Comparison of ENCODE assay signal across 33 cellular contexts in genomic region chr1:156942576-156942975, GRCh38. TPM values are rescaled to one million over a fixed set of nuclear protein-coding genes. Genes with fewer than 3 reads are reported as not detected.
"Had no signal": no experiment of that assay in that cellular context is flagged by ENCODE, and none has a peak within 500 bp of the region (broad histone marks: within the 10 kb centered on the region; RNA-seq: fewer than 3 reads in every experiment).

No MANE protein-coding gene starts in this region.

- H3K4me1 Mint-ChIP-seq: activated T-helper 17 cell treated with anti-CD3 and anti-CD28 coated beads, Interleukin-2, amount 50 U/mL, for 72 hours had no signal

- ATAC-seq: activated naive CD4-positive, alpha-beta T cell treated with anti-CD3 and anti-CD28 coated beads, Interleukin-2, amount 50 U/mL, for 72 hours; activated T-cell treated with anti-CD3 and anti-CD28 coated beads, Interleukin-2, amount 50 U/mL, for 72 hours; activated T-helper 17 cell treated with anti-CD3 and anti-CD28 coated beads, Interleukin-2, amount 50 U/mL, for 72 hours; body of pancreas; PC-3 had no signal

- H3K4me3 Mint-ChIP-seq: activated CD4-positive, alpha-beta memory T cell treated with anti-CD3 and anti-CD28 coated beads for 36 hours; activated naive CD4-positive, alpha-beta T cell treated with anti-CD3 and anti-CD28 coated beads for 36 hours; activated T-cell treated with anti-CD3 and anti-CD28 coated beads, Interleukin-2, amount 50 U/mL, for 72 hours; activated T-helper 17 cell treated with anti-CD3 and anti-CD28 coated beads, Interleukin-2, amount 50 U/mL, for 72 hours; T-helper 1 cell treated with Interleukin-12 subunit alpha and Interleukin-12 subunit beta and Interleukin-4 antibody, amounts not matched to agents 30 μg/mL and 1 μg/mL, for 36 hours; T-helper 2 cell treated with Interferon-gamma antibody and Interleukin-4, amounts not matched to agents 5 μg/mL and 100 μg/mL, for 36 hours had no signal

- H3K27me3 Mint-ChIP-seq: activated CD4-positive, alpha-beta memory T cell treated with anti-CD3 and anti-CD28 coated beads for 36 hours; activated T-helper 17 cell treated with anti-CD3 and anti-CD28 coated beads, Interleukin-2, amount 50 U/mL, for 72 hours had no signal

- H3K9me3 ChIP-seq: adrenal gland, body of pancreas, breast epithelium, MG63, Peyer's patch, SJSA1, SK-N-SH had no signal

- H3K4me2 ChIP-seq: SK-N-SH had no signal

- H3K4me1 ChIP-seq: adrenal gland, body of pancreas, breast epithelium, Peyer's patch, SJSA1 had no signal

- H3K27me3 ChIP-seq: adrenal gland, body of pancreas, breast epithelium, MG63, Peyer's patch, SJSA1 had no signal

- H3K4me3 ChIP-seq: adrenal gland, body of pancreas, breast epithelium, MG63, Peyer's patch, SJSA1 had no signal

- H3K27ac ChIP-seq: adrenal gland, body of pancreas, breast epithelium, Peyer's patch, SJSA1 had no signal

- DNase-seq: activated CD4-positive, alpha-beta memory T cell treated with anti-CD3 and anti-CD28 coated beads for 36 hours; activated CD4-positive, alpha-beta T cell treated with anti-CD3 and anti-CD28 coated beads, Interleukin-2, amount 50 U/mL, for 1 hour; activated CD8-positive, alpha-beta memory T cell treated with anti-CD3 and anti-CD28 coated beads, Interleukin-2, amount 50 U/mL, for 4 hours; activated gamma-delta T cell treated with Interleukin-2 at 50 U/mL for 16 hours; activated naive CD4-positive, alpha-beta T cell treated with anti-CD3 and anti-CD28 coated beads for 36 hours; activated T-cell treated with anti-CD3 and anti-CD28 coated beads for 4 hours; activated T-cell treated with anti-CD3 and anti-CD28 coated beads, Interleukin-2, amount 50 U/mL, for 72 hours; body of pancreas; cerebellar nuclear complex; Kasumi-1; KG1; MG63; NCI-H1048; NCI-H1105 treated with DMSO at 0.1 percent for 48 hours; NCI-H1436; NCI-H1694; NCI-H1930; NCI-H2081 treated with DMSO at 0.1 percent for 48 hours; NCI-H345; NCI-H524 treated with DMSO at 0.1 percent for 48 hours; PC-3; RPMI8226; SHP77 treated with DMSO at 0.1 percent for 48 hours; SK-N-SH had no signal

- H3K9me3 Mint-ChIP-seq: activated CD4-positive, alpha-beta memory T cell treated with anti-CD3 and anti-CD28 coated beads for 36 hours; activated naive CD4-positive, alpha-beta T cell treated with anti-CD3 and anti-CD28 coated beads for 36 hours; activated naive CD4-positive, alpha-beta T cell treated with anti-CD3 and anti-CD28 coated beads, Interleukin-2, amount 50 U/mL, for 72 hours; activated T-cell treated with anti-CD3 and anti-CD28 coated beads, Interleukin-2, amount 50 U/mL, for 72 hours; activated T-helper 17 cell treated with anti-CD3 and anti-CD28 coated beads, Interleukin-2, amount 50 U/mL, for 72 hours; T-helper 1 cell treated with Interleukin-12 subunit alpha and Interleukin-12 subunit beta and Interleukin-4 antibody, amounts not matched to agents 30 μg/mL and 1 μg/mL, for 36 hours; T-helper 2 cell treated with Interferon-gamma antibody and Interleukin-4, amounts not matched to agents 5 μg/mL and 100 μg/mL, for 36 hours had no signal

- H3K27ac Mint-ChIP-seq: activated CD4-positive, alpha-beta memory T cell treated with anti-CD3 and anti-CD28 coated beads for 36 hours; activated naive CD4-positive, alpha-beta T cell treated with anti-CD3 and anti-CD28 coated beads for 36 hours; activated naive CD4-positive, alpha-beta T cell treated with anti-CD3 and anti-CD28 coated beads, Interleukin-2, amount 50 U/mL, for 72 hours; activated T-cell treated with anti-CD3 and anti-CD28 coated beads, Interleukin-2, amount 50 U/mL, for 72 hours; activated T-helper 17 cell treated with anti-CD3 and anti-CD28 coated beads, Interleukin-2, amount 50 U/mL, for 72 hours; T-helper 1 cell treated with Interleukin-12 subunit alpha and Interleukin-12 subunit beta and Interleukin-4 antibody, amounts not matched to agents 30 μg/mL and 1 μg/mL, for 36 hours; T-helper 2 cell treated with Interferon-gamma antibody and Interleukin-4, amounts not matched to agents 5 μg/mL and 100 μg/mL, for 36 hours had no signal

RNA-seq across cellular contexts. Expression of gene LRRC71, which starts 22.1 kb away (rescaled TPM):
- total RNA-seq: activated CD4-positive, alpha-beta memory T cell treated with anti-CD3 and anti-CD28 coated beads for 36 hours; activated naive CD4-positive, alpha-beta T cell treated with anti-CD3 and anti-CD28 coated beads for 36 hours; activated naive CD4-positive, alpha-beta T cell treated with anti-CD3 and anti-CD28 coated beads, Interleukin-2, amount 50 U/mL, for 72 hours; activated T-cell treated with anti-CD3 and anti-CD28 coated beads, Interleukin-2, amount 50 U/mL, for 72 hours; activated T-helper 17 cell treated with anti-CD3 and anti-CD28 coated beads, Interleukin-2, amount 50 U/mL, for 72 hours; body of pancreas; breast epithelium; NCI-H460; Peyer's patch; SJSA1 had no signal

RNA-seq across cellular contexts. Expression of gene PEAR1, which starts 49.1 kb away (rescaled TPM):
- total RNA-seq: activated CD4-positive, alpha-beta memory T cell treated with anti-CD3 and anti-CD28 coated beads for 36 hours; activated naive CD4-positive, alpha-beta T cell treated with anti-CD3 and anti-CD28 coated beads for 36 hours; activated T-helper 17 cell treated with anti-CD3 and anti-CD28 coated beads, Interleukin-2, amount 50 U/mL, for 72 hours had no signal
